ENCODE assay signal across 27 cellular contexts in genomic region chrX:153225438-153226098, GRCh38. TPM values are rescaled to one million over a fixed set of nuclear protein-coding genes. Genes with fewer than 3 reads are reported as not detected.
"Had no signal": no experiment of that assay in that cellular context is flagged by ENCODE, and none has a peak within 500 bp of the region (broad histone marks: within the 10 kb centered on the region; RNA-seq: fewer than 3 reads in every experiment).

No MANE protein-coding gene starts in this region.

- DNase-seq: activated CD4-positive, alpha-beta T cell treated with anti-CD3 and anti-CD28 coated beads, Interleukin-2, amount 10 ng/mL, durations not matched to agents 7 days and 5 days; activated CD4-positive, CD25-positive, alpha-beta regulatory T cell treated with anti-CD3 and anti-CD28 coated beads, Interleukin-2, amount 50 U/mL, for 72 hours; activated CD8-positive, alpha-beta memory T cell treated with anti-CD3 and anti-CD28 coated beads, Interleukin-2, amount 10 ng/mL, durations not matched to agents 7 days and 5 days; activated gamma-delta T cell; activated naive CD4-positive, alpha-beta T cell treated with anti-CD3 and anti-CD28 coated beads, Interleukin-2, amount 50 U/mL, for 16 hours; activated T-cell treated with anti-CD3 and anti-CD28 coated beads for 4 hours; cortex of kidney; hypothalamus; midbrain; right lobe of liver; substantia nigra had no signal

- H3K9me3 Mint-ChIP-seq: activated CD4-positive, alpha-beta T cell treated with anti-CD3 and anti-CD28 coated beads, Interleukin-2, amount 10 ng/mL, durations not matched to agents 7 days and 5 days; activated CD8-positive, alpha-beta T cell treated with anti-CD3 and anti-CD28 coated beads for 36 hours; activated naive CD8-positive, alpha-beta T cell treated with anti-CD3 and anti-CD28 coated beads, Interleukin-2, amount 50 U/mL, for 24 hours; natural killer cell treated with Interleukin-12 subunit alpha and Interleukin-12 subunit beta and Interleukin-15 and Interleukin-18, amount 100 ng/mL, for 72 hours; stimulated activated naive CD8-positive, alpha-beta T cell treated with anti-CD3 and anti-CD28 coated beads, Interleukin-15, Interleukin-2, amounts not matched to agents 100 ng/mL and 50 ng/mL, for 24 hours had no signal

- H3K36me3 Mint-ChIP-seq: activated CD8-positive, alpha-beta memory T cell treated with anti-CD3 and anti-CD28 coated beads, Interleukin-2, amount 10 ng/mL, durations not matched to agents 7 days and 5 days; natural killer cell treated with Interleukin-12 subunit alpha and Interleukin-12 subunit beta and Interleukin-15 and Interleukin-18, amount 100 ng/mL, for 72 hours had no signal

- H3K4me3 Mint-ChIP-seq: activated CD4-positive, alpha-beta T cell treated with anti-CD3 and anti-CD28 coated beads, Interleukin-2, amount 10 ng/mL, durations not matched to agents 7 days and 5 days; activated CD8-positive, alpha-beta memory T cell treated with anti-CD3 and anti-CD28 coated beads, Interleukin-2, amount 10 ng/mL, durations not matched to agents 7 days and 5 days; activated CD8-positive, alpha-beta T cell treated with anti-CD3 and anti-CD28 coated beads for 36 hours; activated naive CD8-positive, alpha-beta T cell treated with anti-CD3 and anti-CD28 coated beads, Interleukin-2, amount 50 U/mL, for 24 hours; natural killer cell treated with Interleukin-12 subunit alpha and Interleukin-12 subunit beta and Interleukin-15 and Interleukin-18, amount 100 ng/mL, for 72 hours; stimulated activated naive CD8-positive, alpha-beta T cell treated with anti-CD3 and anti-CD28 coated beads, Interleukin-15, Interleukin-2, amounts not matched to agents 100 ng/mL and 50 ng/mL, for 24 hours had no signal

- H3K4me1 ChIP-seq: body of pancreas, foreskin keratinocyte, right lobe of liver, thyroid gland, uterus had no signal

- H3K27me3 ChIP-seq: body of pancreas, cardiac muscle cell, foreskin keratinocyte, right lobe of liver, thyroid gland had no signal

- H3K4me3 ChIP-seq: body of pancreas, cardiac muscle cell, right lobe of liver, skin epidermis, thyroid gland, uterus had no signal

- H3K36me3 ChIP-seq: cardiac muscle cell, right lobe of liver, thyroid gland, uterus had no signal

- H3K27ac Mint-ChIP-seq: activated CD4-positive, alpha-beta T cell treated with anti-CD3 and anti-CD28 coated beads, Interleukin-2, amount 10 ng/mL, durations not matched to agents 7 days and 5 days; activated CD8-positive, alpha-beta memory T cell treated with anti-CD3 and anti-CD28 coated beads, Interleukin-2, amount 10 ng/mL, durations not matched to agents 7 days and 5 days; activated CD8-positive, alpha-beta T cell treated with anti-CD3 and anti-CD28 coated beads for 36 hours; activated naive CD8-positive, alpha-beta T cell treated with anti-CD3 and anti-CD28 coated beads, Interleukin-2, amount 50 U/mL, for 24 hours; natural killer cell treated with Interleukin-12 subunit alpha and Interleukin-12 subunit beta and Interleukin-15 and Interleukin-18, amount 100 ng/mL, for 72 hours; stimulated activated naive CD8-positive, alpha-beta T cell treated with anti-CD3 and anti-CD28 coated beads, Interleukin-15, Interleukin-2, amounts not matched to agents 100 ng/mL and 50 ng/mL, for 24 hours had no signal

- ATAC-seq: activated CD8-positive, alpha-beta memory T cell treated with anti-CD3 and anti-CD28 coated beads, Interleukin-2, amount 10 ng/mL, durations not matched to agents 7 days and 5 days; activated naive CD8-positive, alpha-beta T cell treated with anti-CD3 and anti-CD28 coated beads, Interleukin-2, amount 50 U/mL, for 24 hours; body of pancreas; right lobe of liver had no signal

- H3K4me1 Mint-ChIP-seq: activated CD4-positive, alpha-beta T cell treated with anti-CD3 and anti-CD28 coated beads, Interleukin-2, amount 10 ng/mL, durations not matched to agents 7 days and 5 days; activated CD8-positive, alpha-beta memory T cell treated with anti-CD3 and anti-CD28 coated beads, Interleukin-2, amount 10 ng/mL, durations not matched to agents 7 days and 5 days had no signal

- H3K27ac ChIP-seq: body of pancreas, cardiac muscle cell, foreskin keratinocyte, right lobe of liver, skin epidermis, thyroid gland, uterus, VCaP had no signal

- H3K9me3 ChIP-seq: body of pancreas, right lobe of liver, thyroid gland, uterus had no signal

RNA-seq across cellular contexts. Expression of gene MAGEA1, which starts 46.5 kb away (rescaled TPM):
- total RNA-seq: activated CD4-positive, alpha-beta T cell treated with anti-CD3 and anti-CD28 coated beads, Interleukin-2, amount 10 ng/mL, durations not matched to agents 7 days and 5 days; activated CD8-positive, alpha-beta memory T cell treated with anti-CD3 and anti-CD28 coated beads, Interleukin-2, amount 10 ng/mL, durations not matched to agents 7 days and 5 days; activated CD8-positive, alpha-beta T cell treated with anti-CD3 and anti-CD28 coated beads for 36 hours; body of pancreas; cardiac muscle cell; cerebellum; foreskin keratinocyte; kidney; lung microvascular endothelial cell; natural killer cell treated with Interleukin-12 subunit alpha and Interleukin-12 subunit beta and Interleukin-15 and Interleukin-18, amount 100 ng/mL, for 72 hours; omental fat pad; right lobe of liver; T-helper 2 cell treated with Interferon-gamma antibody and Interleukin-4, amounts not matched to agents 100 ng/mL and 5 ng/mL, for 36 hours; thyroid gland; uterus had no signal
